In the genomic region with DNA sequence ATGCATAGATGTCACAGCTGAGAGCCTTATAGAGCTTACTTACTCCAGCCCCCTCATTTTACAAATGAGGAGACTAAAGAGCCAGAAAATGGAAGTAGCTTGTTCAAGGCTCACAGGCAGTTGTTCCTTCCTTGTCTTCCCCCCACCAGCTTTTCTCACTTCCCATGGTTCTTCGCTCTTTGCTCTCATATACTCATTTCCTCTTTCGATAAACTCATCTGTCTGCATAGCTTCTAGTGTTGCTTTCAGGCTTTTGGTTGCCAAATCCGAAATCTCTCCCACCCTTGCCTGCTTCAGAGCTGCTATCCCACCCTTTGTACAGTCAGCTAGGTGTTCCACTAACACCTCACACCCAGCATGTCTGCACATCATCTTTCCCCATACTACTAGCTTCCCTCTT, we compare ENCODE assay signal across 1 cellular context.
TF ChIP-seq lines count a peak whose summit lies in the region.

No MANE protein-coding gene starts in this region.

TF ChIP-seq in HepG2, 621 proteins besides CTCF, POLR2A, EP300 and RAD21:
- TF ChIP-seq, protein P1, sequence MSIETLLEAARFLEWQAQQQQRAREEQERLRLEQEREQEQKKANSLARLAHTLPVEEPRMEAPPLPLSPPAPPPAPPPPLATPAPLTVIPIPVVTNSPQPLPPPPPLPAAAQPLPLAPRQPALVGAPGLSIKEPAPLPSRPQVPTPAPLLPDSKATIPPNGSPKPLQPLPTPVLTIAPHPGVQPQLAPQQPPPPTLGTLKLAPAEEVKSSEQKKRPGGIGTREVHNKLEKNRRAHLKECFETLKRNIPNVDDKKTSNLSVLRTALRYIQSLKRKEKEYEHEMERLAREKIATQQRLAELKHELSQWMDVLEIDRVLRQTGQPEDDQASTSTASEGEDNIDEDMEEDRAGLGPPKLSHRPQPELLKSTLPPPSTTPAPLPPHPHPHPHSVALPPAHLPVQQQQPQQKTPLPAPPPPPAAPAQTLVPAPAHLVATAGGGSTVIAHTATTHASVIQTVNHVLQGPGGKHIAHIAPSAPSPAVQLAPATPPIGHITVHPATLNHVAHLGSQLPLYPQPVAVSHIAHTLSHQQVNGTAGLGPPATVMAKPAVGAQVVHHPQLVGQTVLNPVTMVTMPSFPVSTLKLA (IDR thresholded peaks at IDR 0.05): no peak
- TF ChIP-seq POLR2AphosphoS2 (IDR thresholded peaks at IDR 0.05; ENCODE audit: low read depth, low read length) (no peak), EHMT2 (IDR thresholded peaks at IDR 0.05; ENCODE audit: borderline replicate concordance, low read depth, low read length) (no peak), RBM22 (optimal IDR thresholded peaks at IDR 0.05; ENCODE audit: low read length) (no peak), HMGA1 (CRISPR knock-in tag; conservative IDR thresholded peaks at IDR 0.05) (no peak), PCBP1 (IDR thresholded peaks at IDR 0.05; ENCODE audit: borderline replicate concordance, low read depth, low read length) (no peak), ZNF619 (CRISPR knock-in tag; IDR thresholded peaks at IDR 0.05) (no peak), MED1 (CRISPR knock-in tag; IDR thresholded peaks at IDR 0.05) (no peak), AGO2 (optimal IDR thresholded peaks at IDR 0.05; ENCODE audit: low read depth, low read length) (no peak), ERF (CRISPR knock-in tag; IDR thresholded peaks at IDR 0.05) (no peak)
- TF ChIP-seq, protein P2, sequence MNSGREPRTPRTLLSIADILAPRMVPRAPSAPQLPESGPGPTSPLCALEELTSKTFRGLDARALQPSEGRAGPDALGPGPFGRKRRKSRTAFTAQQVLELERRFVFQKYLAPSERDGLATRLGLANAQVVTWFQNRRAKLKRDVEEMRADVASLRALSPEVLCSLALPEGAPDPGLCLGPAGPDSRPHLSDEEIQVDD (CRISPR knock-in tag; IDR thresholded peaks at IDR 0.05; ENCODE audit: borderline replicate concordance): no peak
- TF ChIP-seq, protein P3, sequence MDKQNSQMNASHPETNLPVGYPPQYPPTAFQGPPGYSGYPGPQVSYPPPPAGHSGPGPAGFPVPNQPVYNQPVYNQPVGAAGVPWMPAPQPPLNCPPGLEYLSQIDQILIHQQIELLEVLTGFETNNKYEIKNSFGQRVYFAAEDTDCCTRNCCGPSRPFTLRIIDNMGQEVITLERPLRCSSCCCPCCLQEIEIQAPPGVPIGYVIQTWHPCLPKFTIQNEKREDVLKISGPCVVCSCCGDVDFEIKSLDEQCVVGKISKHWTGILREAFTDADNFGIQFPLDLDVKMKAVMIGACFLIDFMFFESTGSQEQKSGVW (CRISPR knock-in tag; IDR thresholded peaks at IDR 0.05; ENCODE audit: borderline replicate concordance): no peak
- TF ChIP-seq, protein P4, sequence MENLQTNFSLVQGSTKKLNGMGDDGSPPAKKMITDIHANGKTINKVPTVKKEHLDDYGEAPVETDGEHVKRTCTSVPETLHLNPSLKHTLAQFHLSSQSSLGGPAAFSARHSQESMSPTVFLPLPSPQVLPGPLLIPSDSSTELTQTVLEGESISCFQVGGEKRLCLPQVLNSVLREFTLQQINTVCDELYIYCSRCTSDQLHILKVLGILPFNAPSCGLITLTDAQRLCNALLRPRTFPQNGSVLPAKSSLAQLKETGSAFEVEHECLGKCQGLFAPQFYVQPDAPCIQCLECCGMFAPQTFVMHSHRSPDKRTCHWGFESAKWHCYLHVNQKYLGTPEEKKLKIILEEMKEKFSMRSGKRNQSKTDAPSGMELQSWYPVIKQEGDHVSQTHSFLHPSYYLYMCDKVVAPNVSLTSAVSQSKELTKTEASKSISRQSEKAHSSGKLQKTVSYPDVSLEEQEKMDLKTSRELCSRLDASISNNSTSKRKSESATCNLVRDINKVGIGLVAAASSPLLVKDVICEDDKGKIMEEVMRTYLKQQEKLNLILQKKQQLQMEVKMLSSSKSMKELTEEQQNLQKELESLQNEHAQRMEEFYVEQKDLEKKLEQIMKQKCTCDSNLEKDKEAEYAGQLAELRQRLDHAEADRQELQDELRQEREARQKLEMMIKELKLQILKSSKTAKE (CRISPR knock-in tag; IDR thresholded peaks at IDR 0.05; ENCODE audit: borderline replicate concordance): no peak
- TF ChIP-seq, protein P5, sequence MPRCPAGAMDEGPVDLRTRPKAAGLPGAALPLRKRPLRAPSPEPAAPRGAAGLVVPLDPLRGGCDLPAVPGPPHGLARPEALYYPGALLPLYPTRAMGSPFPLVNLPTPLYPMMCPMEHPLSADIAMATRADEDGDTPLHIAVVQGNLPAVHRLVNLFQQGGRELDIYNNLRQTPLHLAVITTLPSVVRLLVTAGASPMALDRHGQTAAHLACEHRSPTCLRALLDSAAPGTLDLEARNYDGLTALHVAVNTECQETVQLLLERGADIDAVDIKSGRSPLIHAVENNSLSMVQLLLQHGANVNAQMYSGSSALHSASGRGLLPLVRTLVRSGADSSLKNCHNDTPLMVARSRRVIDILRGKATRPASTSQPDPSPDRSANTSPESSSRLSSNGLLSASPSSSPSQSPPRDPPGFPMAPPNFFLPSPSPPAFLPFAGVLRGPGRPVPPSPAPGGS (CRISPR knock-in tag; IDR thresholded peaks at IDR 0.05): no peak
- TF ChIP-seq, protein P6, sequence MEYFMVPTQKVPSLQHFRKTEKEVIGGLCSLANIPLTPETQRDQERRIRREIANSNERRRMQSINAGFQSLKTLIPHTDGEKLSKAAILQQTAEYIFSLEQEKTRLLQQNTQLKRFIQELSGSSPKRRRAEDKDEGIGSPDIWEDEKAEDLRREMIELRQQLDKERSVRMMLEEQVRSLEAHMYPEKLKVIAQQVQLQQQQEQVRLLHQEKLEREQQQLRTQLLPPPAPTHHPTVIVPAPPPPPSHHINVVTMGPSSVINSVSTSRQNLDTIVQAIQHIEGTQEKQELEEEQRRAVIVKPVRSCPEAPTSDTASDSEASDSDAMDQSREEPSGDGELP (IDR thresholded peaks at IDR 0.05; ENCODE audit: borderline replicate concordance, low read depth): no peak
